ENCODE assay signal across 20 cellular contexts in the genomic region with DNA sequence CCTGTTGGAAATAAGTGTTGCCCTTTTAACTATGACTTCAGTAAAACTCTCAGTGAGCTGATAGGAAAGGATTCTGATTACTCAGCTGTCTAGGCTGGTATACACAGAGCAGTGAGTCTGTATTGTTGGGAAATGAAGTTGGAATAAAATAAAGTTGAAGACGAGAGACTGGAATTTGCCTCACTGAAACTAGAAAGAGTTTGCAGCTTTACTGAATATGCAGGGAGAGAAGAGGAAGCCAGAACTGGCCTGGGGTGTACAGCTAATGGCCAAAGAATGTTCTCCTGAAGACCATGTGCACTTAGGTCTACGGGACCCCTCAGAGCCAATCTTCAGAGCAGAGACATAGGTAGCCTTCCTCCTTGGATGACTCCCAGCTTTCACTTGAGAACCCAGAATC. TPM values are rescaled to one million over a fixed set of nuclear protein-coding genes. Genes with fewer than 3 reads are reported as not detected.
DNase-seq lines count a peak whose midpoint lies in the region; ATAC-seq and TF ChIP-seq lines count a peak whose summit lies in the region.
"Had no signal": no experiment of that assay in that cellular context is flagged by ENCODE, and none has a peak within 500 bp of the region (broad histone marks: within the 10 kb centered on the region; RNA-seq: fewer than 3 reads in every experiment).

No MANE protein-coding gene starts in this region.

- TF ChIP-seq CTCF in HFFc6 (IDR thresholded peaks at IDR 0.05), result no peak
- TF ChIP-seq CTCF in brain microvascular endothelial cell (IDR thresholded peaks at IDR 0.05; ENCODE audit: low read depth, low read length, missing control alignments), result no peak
- TF ChIP-seq CTCF in hepatocyte (IDR thresholded peaks at IDR 0.05; ENCODE audit: poor library complexity), result no peak
- no peak for TF ChIP-seq CTCF in PC-9 (conservative IDR thresholded peaks at IDR 0.05)

- no peak overlapping the region for H3K18ac ChIP-seq in mesendoderm (ENCODE audit: low read length)

- H3F3A ChIP-seq in PC-9 (ENCODE audit: insufficient read depth, low read depth), result no peaks in the 10 kb centered on the region

- H2BK5ac ChIP-seq in mesendoderm (ENCODE audit: low read length), result no peak overlapping the region

- H2BK15ac ChIP-seq in mesendoderm (replicated peaks; ENCODE audit: low read depth), result no peak overlapping the region

- no peaks in the 10 kb centered on the region for H3K79me2 ChIP-seq in hepatocyte
- no peaks in the 10 kb centered on the region for H3K79me2 ChIP-seq in mesendoderm (ENCODE audit: control insufficient read depth, insufficient read depth, low read length)
- no peaks in the 10 kb centered on the region for H3K79me2 ChIP-seq in PC-9 (ENCODE audit: low read depth)

- H4K20me1 ChIP-seq in hepatocyte (ENCODE audit: insufficient read depth, poor library complexity, severe bottlenecking), result no peaks in the 10 kb centered on the region
- H4K20me1 ChIP-seq in PC-9 (ENCODE audit: insufficient read depth), result no peaks in the 10 kb centered on the region

- no peaks in the 10 kb centered on the region; the same call in 1 of the 2 replicates for H3K27me3 Mint-ChIP-seq in HFFc6 (ENCODE audit: insufficient read depth)
- H3K27me3 Mint-ChIP-seq: activated CD4-positive, alpha-beta memory T cell treated with anti-CD3 and anti-CD28 coated beads for 36 hours; activated naive CD4-positive, alpha-beta T cell treated with anti-CD3 and anti-CD28 coated beads, Interleukin-2, amount 10 ng/mL, durations not matched to agents 7 days and 5 days had no signal

- WGBS in hepatocyte (ENCODE audit: low lambda C conversion rate, missing lambda C conversion rate), result 88% methylated on average over 2 of the region's 2 CpGs
- WGBS in mesendoderm (ENCODE audit: extremely low coverage, insufficient coverage, low lambda C conversion rate), result no CpG with 5 or more reads among the region's 2 CpGs

- ATAC-seq in HG03469 (IDR thresholded peaks at IDR 0.05; ENCODE audit: unreplicated experiment), result no peak
- ATAC-seq: left colon had no signal

- H4K5ac ChIP-seq in mesendoderm (ENCODE audit: low read length), result no peak overlapping the region

- H3K27ac ChIP-seq in brain microvascular endothelial cell (no peak overlapping the region), hepatocyte (peak overlapping the region; percentile 5), mesendoderm (ENCODE audit: low read depth, low read length) (no peak overlapping the region), PC-9 (no peak overlapping the region)
- H3K27ac ChIP-seq: ovary had no signal

- BruUV-seq in PC-9 (replicated peaks; lab: Mats Ljungman, UMichigan), result no TSS peak

- H3K27me3 ChIP-seq in brain microvascular endothelial cell (replicated peaks) (no peaks in the 10 kb centered on the region), hepatocyte (no peaks in the 10 kb centered on the region), mesendoderm (ENCODE audit: insufficient read depth, low read length, poor library complexity) (no peaks in the 10 kb centered on the region), PC-9 (ENCODE audit: insufficient read depth, low read depth) (no peaks in the 10 kb centered on the region)
- H3K27me3 ChIP-seq: MG63, ovary had no signal

- H3K9me2 ChIP-seq in hepatocyte (replicated peaks; ENCODE audit: insufficient read depth) (no peaks in the 10 kb centered on the region), PC-9 (ENCODE audit: insufficient read depth) (no peaks in the 10 kb centered on the region)

- CTCF ChIA-PET in PC-9 (lab: Charles Lee), result no interaction called here

- peaks cover 36% of the 10 kb centered on the region for H3K4me1 Mint-ChIP-seq in HFFc6 (ENCODE audit: low read depth)

- H3K9ac ChIP-seq in mesendoderm (ENCODE audit: low read length), result no peak overlapping the region

- H3K79me1 ChIP-seq in mesendoderm (ENCODE audit: low read length), result no peaks in the 10 kb centered on the region

- in situ Hi-C loops in brain microvascular endothelial cell (cut with HindIII; ENCODE audit: low pct_ligation_motif_present, low sequenced_read_pairs), result no loop called here

- peaks cover 18% of the 10 kb centered on the region for H3K36me3 Mint-ChIP-seq in HFFc6 (ENCODE audit: low read depth)

- DNase-seq in HFFc6 (peak; percentile 62), brain microvascular endothelial cell (peak; percentile 10), hepatocyte (ENCODE audit: low spot score) (no peak), skeletal muscle cell (ENCODE audit: low read depth) (peak; percentile 16), mesendoderm (no peak), PC-9 (no peak)
- DNase-seq: activated CD4-positive, alpha-beta memory T cell treated with anti-CD3 and anti-CD28 coated beads for 36 hours; activated naive CD4-positive, alpha-beta T cell treated with anti-CD3 and anti-CD28 coated beads, Interleukin-2, amount 10 ng/mL, durations not matched to agents 7 days and 5 days; activated T-cell treated with anti-CD3 and anti-CD28 coated beads, Interleukin-2, amount 50 U/mL, for 1 hour; AML-193; effector CD4-positive, alpha-beta T cell; H7; left colon; MG63; NCI-H187 treated with DMSO at 0.1 percent for 48 hours; NCI-H446 treated with DMSO at 0.1 percent for 48 hours; ovary; small intestine had no signal

- H3K27ac Mint-ChIP-seq in HFFc6, result peak overlapping the region; percentile 64
- H3K27ac Mint-ChIP-seq: activated CD4-positive, alpha-beta memory T cell treated with anti-CD3 and anti-CD28 coated beads for 36 hours; activated naive CD4-positive, alpha-beta T cell treated with anti-CD3 and anti-CD28 coated beads, Interleukin-2, amount 10 ng/mL, durations not matched to agents 7 days and 5 days had no signal

- H3K4me3 ChIP-seq in brain microvascular endothelial cell (ENCODE audit: low read depth, low read length), result no peak overlapping the region
- no peak overlapping the region for H3K4me3 ChIP-seq in hepatocyte
- no peak overlapping the region for H3K4me3 ChIP-seq in skeletal muscle cell (ENCODE audit: low read depth, low read length)
- H3K4me3 ChIP-seq in mesendoderm (ENCODE audit: low read length), result no peak overlapping the region
- H3K4me3 ChIP-seq in PC-9, result no peak overlapping the region
- H3K4me3 ChIP-seq: MG63, ovary had no signal

- no peaks in the 10 kb centered on the region for H3K9me3 ChIP-seq in hepatocyte (ENCODE audit: low read depth)
- no peaks in the 10 kb centered on the region for H3K9me3 ChIP-seq in PC-9 (ENCODE audit: insufficient read depth, low read depth)
- H3K9me3 ChIP-seq: MG63, ovary had no signal

- H2BK120ac ChIP-seq in mesendoderm (ENCODE audit: low read depth, low read length), result no peak overlapping the region

- intact Hi-C loops in PC-9 (cut with micrococcal nuclease; ENCODE audit: unreplicated experiment), result no loop called here

- no peak overlapping the region for H2AK5ac ChIP-seq in mesendoderm (ENCODE audit: low read length)

- H3K4me1 ChIP-seq in hepatocyte (ENCODE audit: insufficient read depth) (peaks cover 9% of the 10 kb centered on the region), mesendoderm (ENCODE audit: control insufficient read depth, low read depth, low read length) (no peaks in the 10 kb centered on the region), PC-9 (replicated peaks; ENCODE audit: insufficient read depth) (no peaks in the 10 kb centered on the region)

- H3K4me2 ChIP-seq in hepatocyte, result no peak overlapping the region
- no peak overlapping the region for H3K4me2 ChIP-seq in mesendoderm (ENCODE audit: low read length)
- H3K4me2 ChIP-seq in PC-9, result no peak overlapping the region

- POLR2A ChIA-PET in PC-9 (lab: Charles Lee; ENCODE audit: unreplicated experiment), result no interaction called here

- H3K4me3 Mint-ChIP-seq in HFFc6, result peak overlapping the region; percentile 44; the same call in 1 of the 2 replicates
- H3K4me3 Mint-ChIP-seq: activated CD4-positive, alpha-beta memory T cell treated with anti-CD3 and anti-CD28 coated beads for 36 hours; activated naive CD4-positive, alpha-beta T cell treated with anti-CD3 and anti-CD28 coated beads, Interleukin-2, amount 10 ng/mL, durations not matched to agents 7 days and 5 days had no signal

- no peak overlapping the region for H4K8ac ChIP-seq in mesendoderm (ENCODE audit: low read depth, low read length)

- H3K56ac ChIP-seq in mesendoderm (ENCODE audit: low read length), result no peak overlapping the region

- H3K23ac ChIP-seq in mesendoderm (ENCODE audit: low read length), result no peak overlapping the region

- H2AFZ ChIP-seq in hepatocyte (no peak overlapping the region), PC-9 (no peak overlapping the region)

- no peaks in the 10 kb centered on the region for H3K9me3 Mint-ChIP-seq in HFFc6
- H3K9me3 Mint-ChIP-seq: activated CD4-positive, alpha-beta memory T cell treated with anti-CD3 and anti-CD28 coated beads for 36 hours; activated naive CD4-positive, alpha-beta T cell treated with anti-CD3 and anti-CD28 coated beads, Interleukin-2, amount 10 ng/mL, durations not matched to agents 7 days and 5 days had no signal

- H3K36me3 ChIP-seq in brain microvascular endothelial cell (replicated peaks) (peaks cover 20% of the 10 kb centered on the region), hepatocyte (replicated peaks; ENCODE audit: insufficient read depth, low read depth) (no peaks in the 10 kb centered on the region), mesendoderm (ENCODE audit: control insufficient read depth, insufficient read depth, low read length) (peaks cover 5% of the 10 kb centered on the region), PC-9 (ENCODE audit: low read depth) (no peaks in the 10 kb centered on the region)
- H3K36me3 ChIP-seq: ovary had no signal

- H3K4ac ChIP-seq in mesendoderm (ENCODE audit: low read depth, low read length), result no peak overlapping the region

RNA-seq across cellular contexts. Expression of a gene that starts 26.5 kb away (rescaled TPM):
- total RNA-seq in HFFc6 (2021; fragmentation: NEBNext Ultra II Directional; extraction: Animal tissue kit (Norgen Biotek cat#: 25700)), result 10 to 100 TPM; 79.7 to 89.7 (median 83.8) TPM
- total RNA-seq in hepatocyte (76.9 and 97.3 TPM in 2 replicates), PC-9 (2021) (69.3 and 69.6 TPM in 2 replicates)
- 122 and 124 TPM in 2 replicates for polyA plus RNA-seq in hepatocyte
- polyA plus RNA-seq in mesendoderm (2013, experiment 1 of 2), result 73.2 TPM
- 72.6 TPM for polyA plus RNA-seq in mesendoderm (2013, experiment 2 of 2)

RNA-seq across cellular contexts. Expression of a gene that starts 26.6 kb away (rescaled TPM):
- total RNA-seq in HFFc6 (2021; fragmentation: NEBNext Ultra II Directional; extraction: Animal tissue kit (Norgen Biotek cat#: 25700)), result 1 to 10 TPM; 2.9 to 3.7 (median 3.1) TPM
- 8.7 and 9.1 TPM in 2 replicates for total RNA-seq in hepatocyte
- 6.2 TPM in 2 replicates for polyA plus RNA-seq in hepatocyte
- polyA plus RNA-seq in mesendoderm (2013, experiment 1 of 2), result 4.9 TPM
- 5.1 TPM for polyA plus RNA-seq in mesendoderm (2013, experiment 2 of 2)
- 12.7 and 14.7 TPM in 2 replicates for total RNA-seq in PC-9 (2021)

RNA-seq across cellular contexts. Expression of a gene that starts 37.5 kb away (rescaled TPM):
- total RNA-seq in HFFc6 (2021; fragmentation: NEBNext Ultra II Directional; extraction: Animal tissue kit (Norgen Biotek cat#: 25700)), result not detected
- total RNA-seq in hepatocyte (not detected in 2 replicates), PC-9 (2021) (not detected in 2 replicates)
- not detected in 2 replicates for polyA plus RNA-seq in hepatocyte
- not detected for polyA plus RNA-seq in mesendoderm (2013, experiment 1 of 2)
- not detected for polyA plus RNA-seq in mesendoderm (2013, experiment 2 of 2)
- total RNA-seq: activated CD4-positive, alpha-beta memory T cell treated with anti-CD3 and anti-CD28 coated beads for 36 hours; H7; left colon; ovary; temporal lobe had no signal
- polyA plus RNA-seq: ovary, small intestine had no signal

RNA-seq across cellular contexts. Expression of a gene that starts 51.0 kb away (rescaled TPM):
- not detected for total RNA-seq in HFFc6 (2021; fragmentation: NEBNext Ultra II Directional; extraction: Animal tissue kit (Norgen Biotek cat#: 25700))
- total RNA-seq in hepatocyte, result not detected in 2 replicates
- polyA plus RNA-seq in hepatocyte, result not detected in 2 replicates
- not detected for polyA plus RNA-seq in mesendoderm (2013, experiment 1 of 2)
- polyA plus RNA-seq in mesendoderm (2013, experiment 2 of 2), result 0.04 TPM
- total RNA-seq in PC-9 (2021), result not detected in 2 replicates
- total RNA-seq: activated CD4-positive, alpha-beta memory T cell treated with anti-CD3 and anti-CD28 coated beads for 36 hours; H7; left colon; temporal lobe had no signal
- polyA plus RNA-seq: ovary, small intestine had no signal

RNA-seq across cellular contexts. Expression of a gene that starts 56.4 kb away (rescaled TPM):
- 1 to 10 TPM; 2.0 to 3.4 (median 2.9) TPM for total RNA-seq in HFFc6 (2021; fragmentation: NEBNext Ultra II Directional; extraction: Animal tissue kit (Norgen Biotek cat#: 25700))
- total RNA-seq in hepatocyte (3.0 and 4.2 TPM in 2 replicates), PC-9 (2021) (10.6 and 15.0 TPM in 2 replicates)
- 6.7 and 13.4 TPM in 2 replicates for polyA plus RNA-seq in hepatocyte
- polyA plus RNA-seq in mesendoderm (2013, experiment 1 of 2), result 3.3 TPM
- polyA plus RNA-seq in mesendoderm (2013, experiment 2 of 2), result 3.3 TPM

Comparison
In these comparisons a context has a peak if more than half of its experiments do, and no peak if none do; other contexts are left out.
1. DNase-seq: peak in HFFc6 (single experiment), brain microvascular endothelial cell (single experiment) and skeletal muscle cell (single experiment); none in hepatocyte (single experiment), mesendoderm (single experiment) and PC-9 (0 of 2).